18 cellular contexts compared by ENCODE assay signal in the genomic region with DNA sequence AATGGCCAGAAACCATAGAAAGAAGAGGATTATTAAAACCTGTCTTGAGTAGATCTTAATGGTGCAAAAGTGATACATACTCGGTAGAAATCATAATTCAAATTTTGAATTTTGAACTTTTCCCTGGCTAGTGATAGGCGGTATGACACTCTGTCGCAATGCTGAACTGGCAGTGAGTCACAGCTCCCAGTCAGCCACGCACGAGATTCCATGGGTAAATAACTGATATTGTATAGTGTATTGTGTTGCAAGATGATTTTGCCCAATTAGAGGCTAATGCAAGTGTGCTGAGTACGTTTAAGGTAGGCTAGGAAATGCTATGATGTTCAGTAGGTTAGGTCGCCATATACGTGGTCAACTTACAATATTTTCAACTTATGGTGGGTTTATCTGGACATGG.
DNase-seq lines count a peak whose midpoint lies in the region; ATAC-seq and TF ChIP-seq lines count a peak whose summit lies in the region.
"Had no signal": no experiment of that assay in that cellular context is flagged by ENCODE, and none has a peak within 500 bp of the region (broad histone marks: within the 10 kb centered on the region; RNA-seq: fewer than 3 reads in every experiment).

No MANE protein-coding gene starts in this region.

- H3K36me3 ChIP-seq in IMR-90 (ENCODE audit: control insufficient read depth, insufficient read depth, low read length) = peaks cover 18% of the 10 kb centered on the region
- peaks cover 50% of the 10 kb centered on the region for H3K36me3 ChIP-seq in upper lobe of right lung

- H2BK5ac ChIP-seq in IMR-90 (ENCODE audit: low read depth, low read length, poor library complexity, severe bottlenecking) = no peak overlapping the region

- H3K4me1 ChIP-seq in IMR-90 (ENCODE audit: control insufficient read depth, insufficient read depth, low read length) (peaks cover 9% of the 10 kb centered on the region), upper lobe of right lung (no peaks in the 10 kb centered on the region)

- in situ Hi-C loops in IMR-90 (cut with MboI; ENCODE audit: low sequenced_read_pairs) = no loop called here

- H4K91ac ChIP-seq in IMR-90 (ENCODE audit: insufficient read depth, low read depth, low read length) = no peak overlapping the region

- no peak overlapping the region for H4K5ac ChIP-seq in IMR-90 (ENCODE audit: low read depth, low read length)

- H3K18ac ChIP-seq in IMR-90 (ENCODE audit: low read depth, low read length) = no peak overlapping the region

- POLR2A ChIA-PET in IMR-90 (lab: Charles Lee; ENCODE audit: unreplicated experiment) = no interaction called here

- peak overlapping the region; percentile 4; the same call in 1 of the 2 replicates for H2AK5ac ChIP-seq in IMR-90 (ENCODE audit: low read depth, low read length)

- dilution Hi-C loops in IMR-90 (cut with HindIII; ENCODE audit: low sequenced_read_pairs, unreplicated experiment) = no loop called here

- no peak overlapping the region for H2BK120ac ChIP-seq in IMR-90 (ENCODE audit: low read depth, low read length)

- no peak overlapping the region for H2AFZ ChIP-seq in IMR-90 (replicated peaks; ENCODE audit: low read length, poor library complexity)

- H4K20me1 ChIP-seq in IMR-90 (ENCODE audit: insufficient read depth, low read length) = no peaks in the 10 kb centered on the region

- BruUV-seq in IMR-90 (replicated peaks; lab: Mats Ljungman, UMichigan) = no TSS peak

- no peak overlapping the region for H4K8ac ChIP-seq in IMR-90 (ENCODE audit: low read depth in 2 of 2, low read length in 2 of 2)

- CTCF ChIA-PET in IMR-90 (lab: Yijun Ruan, JAX) = interaction anchor here (0.6 to 1.1 kb wide), 2 partner anchors 230 to 382 kb away, joined by 3 read pairs; no protein-coding TSS in a partner anchor

- H3K79me1 ChIP-seq in IMR-90 (ENCODE audit: low read depth in 1 of 2, low read length in 2 of 2) = no peaks in the 10 kb centered on the region

- no peak overlapping the region for H3K4ac ChIP-seq in IMR-90 (ENCODE audit: low read depth, low read length)

- no peak for TF ChIP-seq CTCF in IMR-90 (conservative IDR thresholded peaks at IDR 0.05; ENCODE audit: low read depth, low read length)
- no peak for TF ChIP-seq CTCF in upper lobe of right lung (IDR thresholded peaks at IDR 0.05)

- DNase-seq in IMR-90 = peak; percentile 53
- DNase-seq in RPMI7951 (ENCODE audit: low read depth) = peak; percentile 22
- peak; percentile 59 for DNase-seq in fibroblast of gingiva (ENCODE audit: low read depth)
- DNase-seq in upper lobe of right lung = no peak
- no peak for DNase-seq in AML-193 (lab: John Stamatoyannopoulos, UW)
- no peak for DNase-seq in NCI-H2107 (lab: John Stamatoyannopoulos, UW)
- no peak for DNase-seq in activated CD8-positive, alpha-beta memory T cell treated with anti-CD3 and anti-CD28 coated beads for 24 hours
- DNase-seq: activated CD4-positive, alpha-beta T cell treated with anti-CD3 and anti-CD28 coated beads, Interleukin-2, amount 50 U/mL, for 48 hours; activated T-cell treated with anti-CD3 and anti-CD28 coated beads, Interleukin-2, amount 50 U/mL, for 1 hour; DND-41; natural killer cell; NCI-H187; NCI-H345; NK-92 treated with Interleukin-12 subunit alpha and Interleukin-12 subunit beta, amount 100 ng/mL, for 24 hours; stimulated activated CD4-positive, alpha-beta T cell treated with anti-CD3 and anti-CD28 coated beads, Interleukin-1b, Interleukin-23, amount 100 ng/mL, for 48 hours; stimulated activated naive CD4-positive, alpha-beta T cell treated with Interleukin-2 at 50 U/mL for 16 hours; T-cell; tibial artery had no signal

- H3K9me1 ChIP-seq in IMR-90 (ENCODE audit: insufficient read depth, low read length) = peaks cover 6% of the 10 kb centered on the region

- H3K27ac ChIP-seq in IMR-90 (ENCODE audit: insufficient read depth, low read length) (no peak overlapping the region), upper lobe of right lung (no peak overlapping the region)
- H3K27ac ChIP-seq: tibial artery had no signal

- ATAC-seq in IMR-90 (ENCODE audit: low read depth) = no peak
- ATAC-seq in upper lobe of right lung = peak; percentile 36
- ATAC-seq: natural killer cell, T-cell had no signal

- TF ChIP-seq RAD21 in IMR-90 (IDR thresholded peaks at IDR 0.05; ENCODE audit: low read length) = no peak

- no peak overlapping the region for H3K4me2 ChIP-seq in IMR-90 (ENCODE audit: low read depth, low read length)

- 84% methylated on average over 5 of the region's 8 CpGs; no CpG with 5 or more reads in 1 of the 2 experiments for WGBS in IMR-90 (ENCODE audit: extremely low coverage in 2 of 2, insufficient read length in 1 of 2), 2 experiments

- H3K14ac ChIP-seq in IMR-90 (replicated peaks; ENCODE audit: low read depth, low read length) = no peak overlapping the region; the same call in 1 of the 2 replicates

- H3K56ac ChIP-seq in IMR-90 (ENCODE audit: extremely low read depth, insufficient read depth, low read length) = no peak overlapping the region

- H3K9ac ChIP-seq in IMR-90 (ENCODE audit: low read depth, low read length) = no peak overlapping the region

- H3K9me3 ChIP-seq in IMR-90 (ENCODE audit: control insufficient read depth, insufficient read depth, low read length) (no peaks in the 10 kb centered on the region), upper lobe of right lung (no peaks in the 10 kb centered on the region)
- H3K9me3 ChIP-seq: tibial artery had no signal

- no peak for TF ChIP-seq POLR2A in IMR-90 (IDR thresholded peaks at IDR 0.05; ENCODE audit: low read depth, low read length)

- no peak overlapping the region for H3K23ac ChIP-seq in IMR-90 (ENCODE audit: low read depth, low read length)

- H3K27me3 ChIP-seq in IMR-90 (ENCODE audit: control insufficient read depth, insufficient read depth, low read length) (no peaks in the 10 kb centered on the region), upper lobe of right lung (no peaks in the 10 kb centered on the region)
- H3K27me3 ChIP-seq: tibial artery had no signal

- H3K4me3 ChIP-seq in IMR-90 (ENCODE audit: insufficient read depth, low read depth, low read length) (no peak overlapping the region), upper lobe of right lung (no peak overlapping the region)
- H3K4me3 ChIP-seq: tibial artery had no signal

- intact Hi-C loops in IMR-90 (cut with micrococcal nuclease) = no loop called here
- intact Hi-C loops in upper lobe of right lung (cut with DNase I) = no loop called here

- H2AK9ac ChIP-seq in IMR-90 (replicated peaks; ENCODE audit: low read depth, low read length, poor library complexity) = peak overlapping the region; percentile 17

- no peak overlapping the region for H2BK15ac ChIP-seq in IMR-90 (ENCODE audit: low read depth, low read length)

- no peak overlapping the region for H2BK20ac ChIP-seq in IMR-90 (ENCODE audit: low read depth, low read length)

TF ChIP-seq in IMR-90, 13 proteins besides CTCF, POLR2A, EP300 and RAD21:
- TF ChIP-seq MAFK (IDR thresholded peaks at IDR 0.05; ENCODE audit: low read depth, low read length) (no peak), ELK1 (IDR thresholded peaks at IDR 0.05; ENCODE audit: borderline replicate concordance, low read depth, low read length) (no peak), SMC3 (IDR thresholded peaks at IDR 0.05; ENCODE audit: low read depth, low read length) (no peak), FOS (IDR thresholded peaks at IDR 0.05; ENCODE audit: low read depth, low read length) (peak; percentile 41; the same call in 1 of the 2 replicates), MXI1 (IDR thresholded peaks at IDR 0.05; ENCODE audit: borderline replicate concordance, low read depth, low read length) (no peak), BHLHE40 (IDR thresholded peaks at IDR 0.05; ENCODE audit: low read depth, low read length) (peak; percentile 77), CEBPB (IDR thresholded peaks at IDR 0.05; ENCODE audit: low read depth, low read length) (peak; percentile 91), RCOR1 (IDR thresholded peaks at IDR 0.05; ENCODE audit: insufficient replicate concordance, low read length) (no peak), RFX5 (IDR thresholded peaks at IDR 0.05; ENCODE audit: low read depth, low read length) (no peak)

Comparison
In these comparisons a context has a peak if more than half of its experiments do, and no peak if none do; other contexts are left out.
1. DNase-seq: peak in IMR-90 (single experiment), RPMI7951 (single experiment) and fibroblast of gingiva (single experiment); none in upper lobe of right lung (single experiment), AML-193 (0 of 2), NCI-H2107 (single experiment) and activated CD8-positive, alpha-beta memory T cell treated with anti-CD3 and anti-CD28 coated beads for 24 hours (single experiment).